In the genomic region with DNA sequence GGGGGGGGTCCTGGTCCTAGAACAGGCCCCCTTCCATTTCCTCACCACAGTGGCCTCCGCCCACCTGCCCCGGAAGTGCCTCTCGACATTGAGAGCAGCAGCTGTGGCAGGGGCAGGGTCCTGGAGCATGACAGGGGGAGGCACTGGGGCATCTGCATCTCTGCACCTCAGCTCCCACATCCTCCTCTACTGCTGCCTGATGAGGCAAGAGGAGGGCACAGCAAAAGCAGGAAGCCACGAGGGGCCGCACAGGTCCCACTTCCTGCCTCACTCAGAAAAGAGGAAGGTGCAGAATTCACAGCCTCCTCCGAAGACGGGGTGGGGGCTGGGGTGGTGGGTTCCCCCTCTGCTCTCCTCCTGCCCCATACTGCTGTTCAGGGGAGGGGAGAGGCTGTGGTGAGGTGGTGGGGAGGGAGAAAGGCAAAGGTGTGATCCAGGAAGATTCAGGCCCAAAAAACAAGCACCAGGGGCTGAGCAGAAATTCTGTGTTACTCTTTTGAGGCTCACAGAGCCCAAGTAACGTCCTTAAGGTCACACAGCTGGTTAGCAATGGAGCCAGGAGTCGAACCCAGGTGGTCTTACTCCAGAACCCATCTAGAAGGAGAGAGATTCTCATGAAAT, we compare ENCODE assay signal across 9 cellular contexts. TPM values are rescaled to one million over a fixed set of nuclear protein-coding genes. Genes with fewer than 3 reads are reported as not detected.
DNase-seq lines count a peak whose midpoint lies in the region; ATAC-seq and TF ChIP-seq lines count a peak whose summit lies in the region.
"Had no signal": no experiment of that assay in that cellular context is flagged by ENCODE, and none has a peak within 500 bp of the region (broad histone marks: within the 10 kb centered on the region; RNA-seq: fewer than 3 reads in every experiment).

No MANE protein-coding gene starts in this region.

- H3K36me3 ChIP-seq in heart right ventricle (peaks cover 0 to 76% (median 4%) of the 10 kb centered on the region in 9 donors), H7 (replicated peaks; ENCODE audit: control insufficient read depth, insufficient read depth, low read length) (no peaks in the 10 kb centered on the region; the same call in none of the 2 replicates)

- peak overlapping the region in 1 of 10 donors; percentile 24 for H3K4me3 ChIP-seq in heart right ventricle
- H3K4me3 ChIP-seq in H7 (ENCODE audit: insufficient read depth, low read depth, low read length) = no peak overlapping the region

- 50 to 59% methylated on average over 9 of the region's 9 CpGs for WGBS in heart right ventricle, 2 donors

- POLR2A ChIA-PET in GM10248 (lab: Yijun Ruan, JAX) = interaction anchor here (1.5 kb wide), 1 partner anchor 12 kb away, joined by 7 read pairs; no protein-coding TSS in a partner anchor

- ATAC-seq in GM21786 (IDR thresholded peaks at IDR 0.05; ENCODE audit: unreplicated experiment) (peak; percentile 93), heart right ventricle (peak; percentile 55 to 78 (median 67))

- H3K9me3 ChIP-seq in heart right ventricle = no peaks in the 10 kb centered on the region

- intact Hi-C loops in heart right ventricle (cut with DNase I) = no loop called here

- TF ChIP-seq CTCF in GM10248 (IDR thresholded peaks at IDR 0.05; ENCODE audit: control extremely low read depth, extremely low read depth, low read depth, missing control alignments) = no peak
- TF ChIP-seq CTCF in heart right ventricle (IDR thresholded peaks at IDR 0.05) = no peak

- H3K27me3 ChIP-seq in heart right ventricle = no peaks in the 10 kb centered on the region
- no peaks in the 10 kb centered on the region for H3K27me3 ChIP-seq in H7 (ENCODE audit: control insufficient read depth, insufficient read depth, low read length)

- H3K4me1 ChIP-seq in heart right ventricle = peaks cover 0 to 92% (median 18%) of the 10 kb centered on the region in 9 donors

- DNase-seq in GM10248 (ENCODE audit: extremely low spot score) (peak; percentile 85), NAMALWA (ENCODE audit: low spot score) (peak; percentile 99), heart right ventricle (peak; percentile 51 to 57), NCI-H1092 treated with DMSO at 0.1 percent for 48 hours (lab: John Stamatoyannopoulos, UW) (no peak), H7 (no peak)
- peak; percentile 65 for DNase-seq in activated CD8-positive, alpha-beta memory T cell treated with anti-CD3 and anti-CD28 coated beads, Interleukin-2, amount 50 U/mL, for 1 hour (ENCODE audit: extremely low read depth)
- peak; percentile 44 for DNase-seq in stimulated activated CD8-positive, alpha-beta memory T cell treated with anti-CD3 and anti-CD28 coated beads, Interleukin-12 subunit alpha, Interleukin-12 subunit beta, amount 100 ng/mL, for 24 hours (ENCODE audit: extremely low read depth)

- peak overlapping the region in 6 of 10 donors; percentile 1 to 89 (median 44) for H3K27ac ChIP-seq in heart right ventricle

- CTCF ChIA-PET in GM10248 (lab: Yijun Ruan, JAX) = interaction anchor here (1.3 to 9.0 kb wide), 4 partner anchors 11 to 34 kb away, joined by 3 to 100 read pairs (median 7); a partner anchor contains a TSS

RNA-seq across cellular contexts. Expression of a gene that starts 14.7 kb away (rescaled TPM):
- total RNA-seq in heart right ventricle = 10 to 100 TPM in 1 of 10 donors, 1 to 10 TPM in 9; 2.7 to 20.5 (median 4.6) TPM
- polyA plus RNA-seq in heart right ventricle = 1 to 10 TPM; 3.7 to 7.1 TPM
- total RNA-seq in H7 (2014; rRNA removed; shearing (Covaris generic)) = 16.7 and 17.4 TPM in 2 replicates

RNA-seq across cellular contexts. Expression of a gene that starts 43.4 kb away (rescaled TPM):
- total RNA-seq in heart right ventricle = not detected
- under 1 TPM in 1 of 2 donors, not detected in 1; 0.44 TPM for polyA plus RNA-seq in heart right ventricle
- total RNA-seq in H7 (2014; rRNA removed; shearing (Covaris generic)) = 1.2 and 2.2 TPM in 2 replicates
- total RNA-seq: frontal cortex had no signal

RNA-seq across cellular contexts. Expression of a gene that starts 50.2 kb away (rescaled TPM):
- under 1 TPM in 3 of 10 donors, not detected in 7; 0.37 to 0.70 (median 0.55) TPM for total RNA-seq in heart right ventricle
- under 1 TPM; 0.13 to 0.59 TPM for polyA plus RNA-seq in heart right ventricle
- total RNA-seq in H7 (2014; rRNA removed; shearing (Covaris generic)) = not detected in 2 replicates

Comparison
In these comparisons a context has a peak if more than half of its experiments do, and no peak if none do; other contexts are left out.
1. DNase-seq: peak in GM10248 (single experiment), NAMALWA (single experiment), activated CD8-positive, alpha-beta memory T cell treated with anti-CD3 and anti-CD28 coated beads, Interleukin-2, amount 50 U/mL, for 1 hour (single experiment), heart right ventricle (2 of 2) and stimulated activated CD8-positive, alpha-beta memory T cell treated with anti-CD3 and anti-CD28 coated beads, Interleukin-12 subunit alpha, Interleukin-12 subunit beta, amount 100 ng/mL, for 24 hours (single experiment); none in NCI-H1092 treated with DMSO at 0.1 percent for 48 hours (single experiment) and H7 (single experiment).